ENCODE assay signal across 23 cellular contexts in the genomic region with DNA sequence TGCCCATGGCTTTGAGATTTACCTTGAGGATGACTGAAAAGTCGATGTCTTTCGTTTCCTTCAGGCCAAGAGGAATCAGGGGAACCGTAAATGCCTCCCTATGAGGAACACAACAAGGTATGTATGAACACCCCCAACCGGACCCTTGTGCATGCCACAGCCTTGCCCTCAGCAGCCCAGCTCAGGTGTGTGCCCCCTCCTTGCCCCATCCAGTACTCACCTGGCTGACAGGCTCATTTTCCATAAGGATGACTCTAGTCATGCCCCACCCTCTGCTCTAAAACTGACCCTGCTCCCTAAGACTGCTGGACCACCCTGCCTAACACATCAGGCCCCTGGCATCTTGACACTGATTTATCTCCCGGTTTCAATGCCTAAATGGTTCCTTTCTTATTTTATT.
"Had no signal": no experiment of that assay in that cellular context is flagged by ENCODE, and none has a peak within 500 bp of the region (broad histone marks: within the 10 kb centered on the region; RNA-seq: fewer than 3 reads in every experiment).

No MANE protein-coding gene starts in this region.

- H2AFZ ChIP-seq: hepatocyte had no signal

- H3K79me2 ChIP-seq: hepatocyte had no signal

- DNase-seq: heart right ventricle; islet precursor cell; left ventricle myocardium inferior; mesendoderm; naive thymus-derived CD4-positive, alpha-beta T cell; retina; right cardiac atrium; stimulated activated CD4-positive, alpha-beta T cell treated with anti-CD3 and anti-CD28 coated beads, Interleukin-4, amount 100 ng/mL, for 24 hours; stimulated activated naive CD4-positive, alpha-beta T cell treated with Interleukin-2 at 50 U/mL for 16 hours; stimulated activated naive CD8-positive, alpha-beta T cell treated with anti-CD3 and anti-CD28 coated beads, Interleukin-15, amount 100 ng/mL, for 72 hours; substantia nigra had no signal

- H3K27me3 Mint-ChIP-seq: naive thymus-derived CD4-positive, alpha-beta T cell; natural killer cell treated with Interleukin-12 subunit alpha and Interleukin-12 subunit beta and Interleukin-15 and Interleukin-18, amount 100 ng/mL, for 72 hours; stimulated activated naive CD8-positive, alpha-beta T cell treated with anti-CD3 and anti-CD28 coated beads, Interleukin-15, amount 100 ng/mL, for 72 hours; type B pancreatic cell had no signal

- H3K4me3 Mint-ChIP-seq: mesothelial cell of epicardium; naive thymus-derived CD4-positive, alpha-beta T cell; natural killer cell treated with Interleukin-12 subunit alpha and Interleukin-12 subunit beta and Interleukin-15 and Interleukin-18, amount 100 ng/mL, for 72 hours; stimulated activated effector memory CD8-positive, alpha-beta T cell treated with anti-CD3 and anti-CD28 coated beads, Interleukin-12 subunit alpha, Interleukin-12 subunit beta, amount 100 ng/mL, for 72 hours; stimulated activated naive CD8-positive, alpha-beta T cell treated with anti-CD3 and anti-CD28 coated beads, Interleukin-15, amount 100 ng/mL, for 72 hours; type B pancreatic cell had no signal

- H3K4me3 ChIP-seq: heart right ventricle, hepatocyte, left ventricle myocardium inferior, lung, pancreas, prostate gland, skin epidermis, tibial nerve had no signal

- H3K4me1 ChIP-seq: heart right ventricle, left ventricle myocardium inferior, pancreas, prostate gland, tibial nerve had no signal

- H3K27ac Mint-ChIP-seq: mesothelial cell of epicardium; naive thymus-derived CD4-positive, alpha-beta T cell; natural killer cell treated with Interleukin-12 subunit alpha and Interleukin-12 subunit beta and Interleukin-15 and Interleukin-18, amount 100 ng/mL, for 72 hours; stimulated activated effector memory CD8-positive, alpha-beta T cell treated with anti-CD3 and anti-CD28 coated beads, Interleukin-12 subunit alpha, Interleukin-12 subunit beta, amount 100 ng/mL, for 72 hours; stimulated activated naive CD8-positive, alpha-beta T cell treated with anti-CD3 and anti-CD28 coated beads, Interleukin-15, amount 100 ng/mL, for 72 hours; type B pancreatic cell had no signal

- H3K9me3 Mint-ChIP-seq: mesothelial cell of epicardium; naive thymus-derived CD4-positive, alpha-beta T cell; natural killer cell treated with Interleukin-12 subunit alpha and Interleukin-12 subunit beta and Interleukin-15 and Interleukin-18, amount 100 ng/mL, for 72 hours; stimulated activated effector memory CD8-positive, alpha-beta T cell treated with anti-CD3 and anti-CD28 coated beads, Interleukin-12 subunit alpha, Interleukin-12 subunit beta, amount 100 ng/mL, for 72 hours; stimulated activated naive CD8-positive, alpha-beta T cell treated with anti-CD3 and anti-CD28 coated beads, Interleukin-15, amount 100 ng/mL, for 72 hours; type B pancreatic cell had no signal

- H3K27me3 ChIP-seq: hepatocyte, tibial nerve had no signal

- H3K9me3 ChIP-seq: pancreas, prostate gland had no signal

- H3K4me2 ChIP-seq: hepatocyte had no signal

- H3K36me3 ChIP-seq: heart right ventricle, left ventricle myocardium inferior, pancreas, prostate gland, tibial nerve had no signal

- H3K36me3 Mint-ChIP-seq: mesothelial cell of epicardium; naive thymus-derived CD4-positive, alpha-beta T cell; natural killer cell treated with Interleukin-12 subunit alpha and Interleukin-12 subunit beta and Interleukin-15 and Interleukin-18, amount 100 ng/mL, for 72 hours; stimulated activated effector memory CD8-positive, alpha-beta T cell treated with anti-CD3 and anti-CD28 coated beads, Interleukin-12 subunit alpha, Interleukin-12 subunit beta, amount 100 ng/mL, for 72 hours; type B pancreatic cell had no signal

- FAIRE-seq: pancreas, urothelium cell line had no signal

- H3K4me1 Mint-ChIP-seq: mesothelial cell of epicardium; naive thymus-derived CD4-positive, alpha-beta T cell; stimulated activated effector memory CD8-positive, alpha-beta T cell treated with anti-CD3 and anti-CD28 coated beads, Interleukin-12 subunit alpha, Interleukin-12 subunit beta, amount 100 ng/mL, for 72 hours; stimulated activated naive CD8-positive, alpha-beta T cell treated with anti-CD3 and anti-CD28 coated beads, Interleukin-15, amount 100 ng/mL, for 72 hours had no signal

- ATAC-seq: naive thymus-derived CD4-positive, alpha-beta T cell; pancreas; sciatic nerve; stimulated activated naive CD8-positive, alpha-beta T cell treated with anti-CD3 and anti-CD28 coated beads, Interleukin-15, amount 100 ng/mL, for 72 hours had no signal

- H3K27ac ChIP-seq: heart right ventricle, hepatocyte, left ventricle myocardium inferior, pancreas, prostate gland, skin epidermis, tibial nerve had no signal
